In genomic region chr4:158809611-158810486, GRCh38 we compare ENCODE assay signal across 1 cellular context.
TF ChIP-seq lines count a peak whose summit lies in the region.

No MANE protein-coding gene starts in this region.

TF ChIP-seq in HEK293, 187 proteins besides CTCF, POLR2A, EP300 and RAD21 (continued from another document and continues in another):
- TF ChIP-seq ZBTB11 (tag by site-specific recombination; conservative IDR thresholded peaks at IDR 0.05; ENCODE audit: low read depth) (no peak), ATF2 (tag by site-specific recombination; IDR thresholded peaks at IDR 0.05; ENCODE audit: low read depth) (0 out of 2 replicates have a peak, but pooled peaks have one; percentile 44), KLF1 (tag by site-specific recombination; IDR thresholded peaks at IDR 0.05) (peak; percentile 85), GLIS2 (tag by site-specific recombination; IDR thresholded peaks at IDR 0.05) (no peak), ZNF18 (tag by site-specific recombination; IDR thresholded peaks at IDR 0.05) (peak; percentile 96), GLIS1 (tag by site-specific recombination; IDR thresholded peaks at IDR 0.05) (peak; percentile 57), TCF7L2 (IDR thresholded peaks at IDR 0.05; ENCODE audit: borderline replicate concordance, low read depth, low read length) (peak; percentile 80), OSR2 (tag by site-specific recombination; IDR thresholded peaks at IDR 0.05) (peak; percentile 97), ZBTB8A (tag by site-specific recombination; IDR thresholded peaks at IDR 0.05) (peak; percentile 25; the same call in 1 of the 2 replicates), ZNF112 (tag by site-specific recombination; IDR thresholded peaks at IDR 0.05) (no peak), PRDM10 (tag by site-specific recombination; IDR thresholded peaks at IDR 0.05) (peak; percentile 32; the same call in 1 of the 2 replicates), ZNF10 (tag by site-specific recombination; IDR thresholded peaks at IDR 0.05) (peak; percentile 68; the same call in 1 of the 2 replicates), ZNF580 (tag by site-specific recombination; IDR thresholded peaks at IDR 0.05) (peak; percentile 80), KLF7 (tag by site-specific recombination; IDR thresholded peaks at IDR 0.05; ENCODE audit: borderline replicate concordance) (peak; percentile 46), ZNF518A (tag by site-specific recombination; conservative IDR thresholded peaks at IDR 0.05; ENCODE audit: low read depth) (0 out of 2 replicates have a peak, but pooled peaks have one; percentile 31), ZNF394 (tag by site-specific recombination; IDR thresholded peaks at IDR 0.05; ENCODE audit: borderline replicate concordance) (peak; percentile 80; the same call in 1 of the 2 replicates), ZBTB17 (tag by site-specific recombination; IDR thresholded peaks at IDR 0.05) (0 out of 2 replicates have a peak, but pooled peaks have one; percentile 53), KLF17 (tag by site-specific recombination; IDR thresholded peaks at IDR 0.05) (peak; percentile 30; the same call in 1 of the 2 replicates), ZSCAN16 (tag by site-specific recombination; IDR thresholded peaks at IDR 0.05) (no peak), PRDM4 (tag by site-specific recombination; IDR thresholded peaks at IDR 0.05) (peak; percentile 84), ZNF114 (tag by site-specific recombination; IDR thresholded peaks at IDR 0.05) (no peak), ZBTB26 (tag by site-specific recombination; optimal IDR thresholded peaks at IDR 0.05) (no peak), BCL6B (tag by site-specific recombination; IDR thresholded peaks at IDR 0.05) (peak; percentile 79), ZNF488 (tag by site-specific recombination; IDR thresholded peaks at IDR 0.05) (no peak), ZSCAN23 (tag by site-specific recombination; IDR thresholded peaks at IDR 0.05) (0 out of 2 replicates have a peak, but pooled peaks have one; percentile 42), WT1 (tag by site-specific recombination; IDR thresholded peaks at IDR 0.05) (peak; percentile 67)
